In the genomic region with DNA sequence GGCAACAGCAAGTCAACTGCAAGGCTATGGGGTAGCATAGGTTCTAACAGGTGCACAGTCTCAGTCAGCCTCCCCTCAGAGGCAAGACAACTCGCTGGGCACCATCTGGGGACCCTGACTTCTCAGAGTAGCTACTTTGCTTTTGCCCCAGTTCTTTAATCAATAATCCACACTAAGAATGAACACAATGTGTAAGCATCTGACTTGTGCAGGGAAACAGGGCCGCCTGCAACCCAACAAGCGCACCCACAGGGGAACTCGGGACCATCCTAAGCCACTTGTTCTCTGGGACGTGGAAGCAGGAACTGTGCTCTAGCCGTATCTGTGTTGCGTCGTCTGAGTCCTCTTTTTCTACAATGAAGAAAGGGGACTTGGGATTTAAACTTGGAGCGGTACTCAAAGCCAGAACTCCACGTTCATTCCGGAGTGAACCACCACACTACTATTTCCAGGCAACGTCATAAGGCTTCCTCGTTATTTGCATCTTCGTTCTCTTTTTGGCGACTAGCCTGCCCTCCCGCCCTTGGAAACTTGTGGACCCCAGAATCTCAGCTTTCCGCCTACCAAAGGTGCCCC, we compare ENCODE assay signal across 9 cellular contexts. TPM values are rescaled to one million over a fixed set of nuclear protein-coding genes. Genes with fewer than 3 reads are reported as not detected.
DNase-seq lines count a peak whose midpoint lies in the region; ATAC-seq and TF ChIP-seq lines count a peak whose summit lies in the region.
"Had no signal": no experiment of that assay in that cellular context is flagged by ENCODE, and none has a peak within 500 bp of the region (broad histone marks: within the 10 kb centered on the region; RNA-seq: fewer than 3 reads in every experiment).

No MANE protein-coding gene starts in this region.

- H3K4me3 Mint-ChIP-seq in activated T-helper 2 cell treated with anti-CD3 and anti-CD28 coated beads, Interferon-gamma antibody, Interleukin-2, Interleukin-4, amounts not matched to agents 10 μg/mL and 5 μg/mL and 100 μg/mL, durations not matched to agents 14 hours and 24 hours and 36 hours (ENCODE audit: low read depth), result peak overlapping the region; percentile 85

- H3K27me3 ChIP-seq in left ventricle myocardium inferior (ENCODE audit: low read depth) (no peaks in the 10 kb centered on the region), psoas muscle (ENCODE audit: insufficient read depth in 3 of 3, low read length in 2 of 3) (no peaks in the 10 kb centered on the region)

- no peak for TF ChIP-seq CTCF in left ventricle myocardium inferior (IDR thresholded peaks at IDR 0.05; ENCODE audit: borderline replicate concordance)
- TF ChIP-seq CTCF in psoas muscle (IDR thresholded peaks at IDR 0.05), result no peak

- H3K4me3 ChIP-seq in left ventricle myocardium inferior, result peak overlapping the region; percentile 89
- H3K4me3 ChIP-seq in psoas muscle, result peak overlapping the region; percentile 83

- no peaks in the 10 kb centered on the region for H3K36me3 Mint-ChIP-seq in activated T-helper 2 cell treated with anti-CD3 and anti-CD28 coated beads, Interferon-gamma antibody, Interleukin-2, Interleukin-4, amounts not matched to agents 10 μg/mL and 5 μg/mL and 100 μg/mL, durations not matched to agents 14 hours and 24 hours and 36 hours (ENCODE audit: low read depth)

- H3K4me1 Mint-ChIP-seq in activated T-helper 2 cell treated with anti-CD3 and anti-CD28 coated beads, Interferon-gamma antibody, Interleukin-2, Interleukin-4, amounts not matched to agents 10 μg/mL and 5 μg/mL and 100 μg/mL, durations not matched to agents 14 hours and 24 hours and 36 hours (ENCODE audit: low read depth), result peaks cover 6% of the 10 kb centered on the region

- peaks cover 33% of the 10 kb centered on the region for H3K27me3 Mint-ChIP-seq in activated T-helper 2 cell treated with anti-CD3 and anti-CD28 coated beads, Interferon-gamma antibody, Interleukin-2, Interleukin-4, amounts not matched to agents 10 μg/mL and 5 μg/mL and 100 μg/mL, durations not matched to agents 14 hours and 24 hours and 36 hours (ENCODE audit: low read depth)

- intact Hi-C loops in activated T-helper 2 cell treated with anti-CD3 and anti-CD28 coated beads, Interferon-gamma antibody, Interleukin-2, Interleukin-4, amounts not matched to agents 10 μg/mL and 5 μg/mL and 100 μg/mL, durations not matched to agents 14 hours and 24 hours and 36 hours (cut with micrococcal nuclease), result loop anchor here (1.0 to 5.0 kb wide), 2 partner anchors 28 to 175 kb away; no protein-coding TSS in a partner anchor
- intact Hi-C loops in left ventricle myocardium inferior (cut with micrococcal nuclease), result no loop called here
- intact Hi-C loops in psoas muscle (cut with DNase I), result loop anchor here (2.0 to 5.0 kb wide), 6 partner anchors 15 to 195 kb away; no protein-coding TSS in a partner anchor

- H3K4me1 ChIP-seq in left ventricle myocardium inferior (peaks cover 39% of the 10 kb centered on the region), psoas muscle (no peaks in the 10 kb centered on the region)

- H3K9me3 ChIP-seq in left ventricle myocardium inferior (replicated peaks), result no peaks in the 10 kb centered on the region
- H3K9me3 ChIP-seq in psoas muscle, result no peaks in the 10 kb centered on the region

- DNase-seq in GM03348 (ENCODE audit: low spot score) (peak; percentile 10), left ventricle myocardium inferior (no peak), psoas muscle (no peak), KG1 (lab: John Stamatoyannopoulos, UW) (no peak), activated gamma-delta T cell treated with Interleukin-2 at 50 U/mL for 16 hours (no peak), SIG-M5 (lab: John Stamatoyannopoulos, UW) (no peak)
- DNase-seq in activated T-helper 2 cell treated with anti-CD3 and anti-CD28 coated beads, Interferon-gamma antibody, Interleukin-2, Interleukin-4, amounts not matched to agents 10 μg/mL and 5 μg/mL and 100 μg/mL, durations not matched to agents 14 hours and 24 hours and 36 hours (ENCODE audit: low spot score), result no peak

- H3K27ac ChIP-seq in left ventricle myocardium inferior (replicated peaks) (peak overlapping the region; percentile 81), psoas muscle (peak overlapping the region; percentile 77)

- H3K9me3 Mint-ChIP-seq in activated T-helper 2 cell treated with anti-CD3 and anti-CD28 coated beads, Interferon-gamma antibody, Interleukin-2, Interleukin-4, amounts not matched to agents 10 μg/mL and 5 μg/mL and 100 μg/mL, durations not matched to agents 14 hours and 24 hours and 36 hours, result no peaks in the 10 kb centered on the region

- H3K27ac Mint-ChIP-seq in activated T-helper 2 cell treated with anti-CD3 and anti-CD28 coated beads, Interferon-gamma antibody, Interleukin-2, Interleukin-4, amounts not matched to agents 10 μg/mL and 5 μg/mL and 100 μg/mL, durations not matched to agents 14 hours and 24 hours and 36 hours, result peak overlapping the region; percentile 9

- H3K36me3 ChIP-seq in left ventricle myocardium inferior, result no peaks in the 10 kb centered on the region
- no peaks in the 10 kb centered on the region for H3K36me3 ChIP-seq in psoas muscle (ENCODE audit: insufficient read depth in 1 of 2, low read depth in 1 of 2)

- WGBS in psoas muscle, 3 donors, result 30 to 43% (median 34%) methylated on average over 17 of the region's 17 CpGs

- ATAC-seq in psoas muscle (peak in 2 of 4 donors; percentile 1 to 6), HG03457 (IDR thresholded peaks at IDR 0.05; ENCODE audit: unreplicated experiment) (no peak)
- ATAC-seq: Panc1 had no signal

RNA-seq across cellular contexts. Expression of gene MOB3B, which starts 1.8 kb away (rescaled TPM):
- total RNA-seq in activated T-helper 2 cell treated with anti-CD3 and anti-CD28 coated beads, Interferon-gamma antibody, Interleukin-2, Interleukin-4, amounts not matched to agents 10 μg/mL and 5 μg/mL and 100 μg/mL, durations not matched to agents 14 hours and 24 hours and 36 hours, result 0.94 and 1.3 TPM in 2 replicates
- total RNA-seq in left ventricle myocardium inferior, result 2.1 TPM
- 1 to 10 TPM; 1.1 to 4.5 (median 1.9) TPM for total RNA-seq in psoas muscle
- polyA plus RNA-seq in psoas muscle, result 1 to 10 TPM in 2 of 3 donors, under 1 TPM in 1; 0.57 to 3.8 (median 1.8) TPM

RNA-seq across cellular contexts. Expression of gene IFNK, which starts 3.7 kb away (rescaled TPM):
- total RNA-seq in activated T-helper 2 cell treated with anti-CD3 and anti-CD28 coated beads, Interferon-gamma antibody, Interleukin-2, Interleukin-4, amounts not matched to agents 10 μg/mL and 5 μg/mL and 100 μg/mL, durations not matched to agents 14 hours and 24 hours and 36 hours, result not detected in 2 replicates
- not detected for total RNA-seq in left ventricle myocardium inferior
- not detected for total RNA-seq in psoas muscle
- polyA plus RNA-seq in psoas muscle, result not detected

RNA-seq across cellular contexts. Expression of gene C9orf72, which starts 45.5 kb away (rescaled TPM):
- total RNA-seq in activated T-helper 2 cell treated with anti-CD3 and anti-CD28 coated beads, Interferon-gamma antibody, Interleukin-2, Interleukin-4, amounts not matched to agents 10 μg/mL and 5 μg/mL and 100 μg/mL, durations not matched to agents 14 hours and 24 hours and 36 hours, result 6.2 and 6.8 TPM in 2 replicates
- total RNA-seq in left ventricle myocardium inferior (15.6 TPM), psoas muscle (10 to 100 TPM; 12.9 to 26.8 (median 19.6) TPM)
- polyA plus RNA-seq in psoas muscle, result 10 to 100 TPM; 10.5 to 21.3 (median 13.1) TPM
